In the genomic region with DNA sequence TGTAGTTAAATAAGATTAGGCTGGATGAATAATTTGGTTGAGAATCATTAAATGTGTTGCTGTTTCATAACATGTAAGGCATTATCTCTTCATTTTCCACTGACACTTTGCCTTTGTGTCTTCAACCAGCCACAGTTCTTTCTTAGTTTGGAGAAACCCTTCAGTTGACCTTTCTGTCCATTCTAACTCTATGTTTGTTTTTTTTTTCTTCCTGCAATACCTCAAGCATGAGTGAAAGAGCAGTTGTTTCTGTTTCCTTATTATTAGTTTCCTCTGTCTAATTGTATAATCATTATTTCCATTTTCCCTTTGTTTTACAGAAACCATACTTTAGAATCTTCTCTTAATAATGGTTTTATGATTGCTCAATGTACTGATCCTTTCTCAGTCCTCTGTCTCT, we compare ENCODE assay signal across 19 cellular contexts. TPM values are rescaled to one million over a fixed set of nuclear protein-coding genes. Genes with fewer than 3 reads are reported as not detected.
DNase-seq lines count a peak whose midpoint lies in the region; ATAC-seq, FAIRE-seq and TF ChIP-seq lines count a peak whose summit lies in the region.
"Had no signal": no experiment of that assay in that cellular context is flagged by ENCODE, and none has a peak within 500 bp of the region (broad histone marks: within the 10 kb centered on the region; RNA-seq: fewer than 3 reads in every experiment).

No MANE protein-coding gene starts in this region.

- H3K9me1 ChIP-seq in keratinocyte (ENCODE audit: control insufficient read depth, extremely low read depth, insufficient read depth, low read length), result no peaks in the 10 kb centered on the region

- H2AFZ ChIP-seq in ACC112 (ENCODE audit: low read length, unreplicated experiment), result no peak overlapping the region
- no peak overlapping the region for H2AFZ ChIP-seq in keratinocyte (ENCODE audit: control insufficient read depth, low read length)

- peak overlapping the region; percentile 72 for H3K4me2 ChIP-seq in keratinocyte (ENCODE audit: control insufficient read depth, extremely low read depth, insufficient read depth, low read depth, low read length)

- H3K36me3 Mint-ChIP-seq in activated T-helper 2 cell treated with anti-CD3 and anti-CD28 coated beads, Interferon-gamma antibody, Interleukin-2, Interleukin-4, amounts not matched to agents 10 μg/mL and 5 μg/mL and 100 μg/mL, durations not matched to agents 14 hours and 24 hours and 36 hours (ENCODE audit: low read depth), result peaks cover 32% of the 10 kb centered on the region

- intact Hi-C loops in activated T-helper 2 cell treated with anti-CD3 and anti-CD28 coated beads, Interferon-gamma antibody, Interleukin-2, Interleukin-4, amounts not matched to agents 10 μg/mL and 5 μg/mL and 100 μg/mL, durations not matched to agents 14 hours and 24 hours and 36 hours (cut with micrococcal nuclease), result no loop called here

- ATAC-seq in HG03280 (IDR thresholded peaks at IDR 0.05; ENCODE audit: unreplicated experiment) (no peak), GM18873 (IDR thresholded peaks at IDR 0.05; ENCODE audit: low FRiP score, unreplicated experiment) (no peak)
- ATAC-seq: natural killer cell treated with Interleukin-12 subunit alpha and Interleukin-12 subunit beta and Interleukin-15 and Interleukin-18, amount 100 ng/mL, for 72 hours had no signal

- H3K27ac ChIP-seq in ACC112 (ENCODE audit: low read depth, low read length) (peak overlapping the region; percentile 68), keratinocyte (ENCODE audit: control insufficient read depth, insufficient read depth, low read length) (peak overlapping the region; percentile 87)

- H3K4me1 ChIP-seq in ACC112 (ENCODE audit: control insufficient read depth, insufficient read depth, low read length, unreplicated experiment), result peaks cover 51% of the 10 kb centered on the region
- H3K4me1 ChIP-seq in keratinocyte (ENCODE audit: control insufficient read depth, extremely low read depth, insufficient read depth, low read length), result peaks cover 40% of the 10 kb centered on the region
- H3K4me1 ChIP-seq: HAP-1 had no signal

- H3K4me1 Mint-ChIP-seq in activated T-helper 2 cell treated with anti-CD3 and anti-CD28 coated beads, Interferon-gamma antibody, Interleukin-2, Interleukin-4, amounts not matched to agents 10 μg/mL and 5 μg/mL and 100 μg/mL, durations not matched to agents 14 hours and 24 hours and 36 hours (ENCODE audit: low read depth), result peaks cover 17% of the 10 kb centered on the region

- H3K27me3 ChIP-seq in ACC112 (ENCODE audit: insufficient read depth, low read length), result no peaks in the 10 kb centered on the region
- H3K27me3 ChIP-seq in keratinocyte (ENCODE audit: control insufficient read depth, extremely low read depth, insufficient read depth, low read length), result no peaks in the 10 kb centered on the region

- no peak overlapping the region for H3K4me3 Mint-ChIP-seq in activated T-helper 2 cell treated with anti-CD3 and anti-CD28 coated beads, Interferon-gamma antibody, Interleukin-2, Interleukin-4, amounts not matched to agents 10 μg/mL and 5 μg/mL and 100 μg/mL, durations not matched to agents 14 hours and 24 hours and 36 hours (ENCODE audit: low read depth)
- H3K4me3 Mint-ChIP-seq: natural killer cell treated with Interleukin-12 subunit alpha and Interleukin-12 subunit beta and Interleukin-15 and Interleukin-18, amount 100 ng/mL, for 72 hours had no signal

- no peaks in the 10 kb centered on the region for H3K9me3 ChIP-seq in keratinocyte (ENCODE audit: control insufficient read depth, low read depth, low read length)
- H3K9me3 ChIP-seq: HAP-1 had no signal

- no peaks in the 10 kb centered on the region for H3K27me3 Mint-ChIP-seq in activated T-helper 2 cell treated with anti-CD3 and anti-CD28 coated beads, Interferon-gamma antibody, Interleukin-2, Interleukin-4, amounts not matched to agents 10 μg/mL and 5 μg/mL and 100 μg/mL, durations not matched to agents 14 hours and 24 hours and 36 hours (ENCODE audit: low read depth)
- H3K27me3 Mint-ChIP-seq: natural killer cell treated with Interleukin-12 subunit alpha and Interleukin-12 subunit beta and Interleukin-15 and Interleukin-18, amount 100 ng/mL, for 72 hours had no signal

- H3K27ac Mint-ChIP-seq in activated T-helper 2 cell treated with anti-CD3 and anti-CD28 coated beads, Interferon-gamma antibody, Interleukin-2, Interleukin-4, amounts not matched to agents 10 μg/mL and 5 μg/mL and 100 μg/mL, durations not matched to agents 14 hours and 24 hours and 36 hours, result peak overlapping the region; percentile 10

- no peak for TF ChIP-seq CTCF in keratinocyte (optimal IDR thresholded peaks at IDR 0.05 in 1 of 3, IDR thresholded peaks at IDR 0.05 in 1 of 3, conservative IDR thresholded peaks at IDR 0.05 in 1 of 3; ENCODE audit: extremely low read depth in 1 of 3, insufficient read depth in 2 of 3, low read length in 3 of 3)

- DNase-seq in ELR (ENCODE audit: low read depth), result peak; percentile 12
- DNase-seq in activated T-helper 2 cell treated with anti-CD3 and anti-CD28 coated beads, Interferon-gamma antibody, Interleukin-2, Interleukin-4, amounts not matched to agents 10 μg/mL and 5 μg/mL and 100 μg/mL, durations not matched to agents 14 hours and 24 hours and 36 hours (ENCODE audit: low spot score), result no peak
- no peak for DNase-seq in keratinocyte (ENCODE audit: low read depth, low spot score)
- no peak for DNase-seq in activated gamma-delta T cell treated with Interleukin-2 at 50 U/mL for 16 hours
- no peak for DNase-seq in T-helper 1 cell
- DNase-seq: activated CD4-positive, alpha-beta T cell treated with anti-CD3 and anti-CD28 coated beads for 48 hours; activated effector memory CD4-positive, alpha-beta T cell treated with Interleukin-2 at 50 U/mL for 16 hours; DMS 273 treated with DMSO at 0.1 percent for 48 hours; NCI-H1048; NCI-H774; retina; stimulated activated CD4-positive, alpha-beta T cell treated with anti-CD3 and anti-CD28 coated beads, Interleukin-1b, Interleukin-23, amount 100 ng/mL, for 48 hours; stimulated activated CD8-positive, alpha-beta memory T cell treated with anti-CD3 and anti-CD28 coated beads, Interleukin-4, amount 100 ng/mL, for 48 hours; trophoblast cell had no signal

- dilution Hi-C loops in keratinocyte (cut with MboI; ENCODE audit: extremely low pct_ligation_motif_present, low sequenced_read_pairs), result no loop called here

- no peak for FAIRE-seq in keratinocyte (lab: Jason Lieb, UNC)

- peak overlapping the region; percentile 67 for H3K9ac ChIP-seq in keratinocyte (ENCODE audit: control insufficient read depth, extremely low read depth, insufficient read depth, low read length)

- H4K20me1 ChIP-seq in keratinocyte (ENCODE audit: control insufficient read depth, extremely low read depth, insufficient read depth, low read length), result no peaks in the 10 kb centered on the region

- H3K36me3 ChIP-seq in ACC112 (ENCODE audit: insufficient read depth, low read length), result no peaks in the 10 kb centered on the region; the same call in 1 of the 2 replicates
- H3K36me3 ChIP-seq in keratinocyte (ENCODE audit: control insufficient read depth in 2 of 2, extremely low read depth in 1 of 2, insufficient read depth in 2 of 2, low read length in 2 of 2), result peaks cover 1 to 7% of the 10 kb centered on the region in 2 experiments

- no peaks in the 10 kb centered on the region for H3K79me2 ChIP-seq in ACC112 (ENCODE audit: control insufficient read depth, insufficient read depth, low read length, unreplicated experiment)
- H3K79me2 ChIP-seq in keratinocyte (ENCODE audit: control insufficient read depth, insufficient read depth, low read length), result no peaks in the 10 kb centered on the region

- H3K4me3 ChIP-seq in ACC112 (ENCODE audit: low read depth, low read length), result peak overlapping the region; percentile 24; the same call in 1 of the 2 replicates
- H3K4me3 ChIP-seq in keratinocyte (ENCODE audit: control insufficient read depth in 2 of 3, extremely low read depth in 1 of 3, insufficient read depth in 2 of 3, low read depth in 1 of 3, low read length in 3 of 3), result peak overlapping the region in 1 of 3 experiments; percentile 30
- H3K4me3 ChIP-seq: HAP-1 had no signal

- no peaks in the 10 kb centered on the region for H3K9me3 Mint-ChIP-seq in activated T-helper 2 cell treated with anti-CD3 and anti-CD28 coated beads, Interferon-gamma antibody, Interleukin-2, Interleukin-4, amounts not matched to agents 10 μg/mL and 5 μg/mL and 100 μg/mL, durations not matched to agents 14 hours and 24 hours and 36 hours
- H3K9me3 Mint-ChIP-seq: natural killer cell treated with Interleukin-12 subunit alpha and Interleukin-12 subunit beta and Interleukin-15 and Interleukin-18, amount 100 ng/mL, for 72 hours had no signal

RNA-seq across cellular contexts. Expression of a gene that starts 25.6 kb away (rescaled TPM):
- 104 and 108 TPM in 2 replicates for total RNA-seq in activated T-helper 2 cell treated with anti-CD3 and anti-CD28 coated beads, Interferon-gamma antibody, Interleukin-2, Interleukin-4, amounts not matched to agents 10 μg/mL and 5 μg/mL and 100 μg/mL, durations not matched to agents 14 hours and 24 hours and 36 hours
- 109 to 124 TPM (median 110 TPM) in 3 replicates for polyA plus RNA-seq in keratinocyte
- polyA plus RNA-seq in keratinocyte (2011; ENCODE audit: low read depth), result 64.9 TPM
- polyA plus RNA-seq in keratinocyte (2011; cell fraction: cytosol; rRNA removed), result 74.6 and 106 TPM in 2 replicates
- 115 and 147 TPM in 2 replicates for polyA plus RNA-seq in keratinocyte (2011; cell fraction: nucleus; rRNA removed)
- 71.1 and 118 TPM in 2 replicates for polyA plus RNA-seq in keratinocyte (2012; ENCODE audit: low replicate concordance)
- polyA minus RNA-seq in keratinocyte, result 53.6 to 190 TPM (median 129 TPM) in 3 replicates
- polyA minus RNA-seq in keratinocyte (2011; cell fraction: cytosol; rRNA and poly(A)+ RNA removed), result 54.1 TPM
- 48.5 and 79.0 TPM in 2 replicates for polyA minus RNA-seq in keratinocyte (2011; cell fraction: nucleus; rRNA and poly(A)+ RNA removed)

RNA-seq across cellular contexts. Expression of a gene that starts 25.9 kb away (rescaled TPM):
- 134 and 137 TPM in 2 replicates for total RNA-seq in activated T-helper 2 cell treated with anti-CD3 and anti-CD28 coated beads, Interferon-gamma antibody, Interleukin-2, Interleukin-4, amounts not matched to agents 10 μg/mL and 5 μg/mL and 100 μg/mL, durations not matched to agents 14 hours and 24 hours and 36 hours
- polyA plus RNA-seq in keratinocyte, result 150 to 156 TPM (median 151 TPM) in 3 replicates
- 272 TPM for polyA plus RNA-seq in keratinocyte (2011; ENCODE audit: low read depth)
- 129 and 140 TPM in 2 replicates for polyA plus RNA-seq in keratinocyte (2011; cell fraction: cytosol; rRNA removed)
- polyA plus RNA-seq in keratinocyte (2011; cell fraction: nucleus; rRNA removed), result 166 and 183 TPM in 2 replicates
- 142 and 155 TPM in 2 replicates for polyA plus RNA-seq in keratinocyte (2012; ENCODE audit: low replicate concordance)
- 144 to 184 TPM (median 175 TPM) in 3 replicates for polyA minus RNA-seq in keratinocyte
- 107 TPM for polyA minus RNA-seq in keratinocyte (2011; cell fraction: cytosol; rRNA and poly(A)+ RNA removed)
- polyA minus RNA-seq in keratinocyte (2011; cell fraction: nucleus; rRNA and poly(A)+ RNA removed), result 84.4 and 157 TPM in 2 replicates
